In genomic region chr3:141876891-141877561, GRCh38 we compare ENCODE assay signal across 8 cellular contexts.
DNase-seq lines count a peak whose midpoint lies in the region; ATAC-seq and TF ChIP-seq lines count a peak whose summit lies in the region.

No MANE protein-coding gene starts in this region.

- H3K36me3 ChIP-seq in mucosa of rectum (ENCODE audit: control insufficient read depth in 2 of 2, insufficient read depth in 2 of 2, low read length in 2 of 2), result no peaks in the 10 kb centered on the region

- peak; percentile 81 for DNase-seq in NCI-H146 (lab: John Stamatoyannopoulos, UW)
- no peak for DNase-seq in NCI-H146 treated with DMSO at 0.1 percent for 48 hours (lab: John Stamatoyannopoulos, UW; ENCODE audit: unreplicated experiment)
- DNase-seq in NCI-H774 (lab: John Stamatoyannopoulos, UW), result peak; percentile 14
- DNase-seq in activated T-cell treated with anti-CD3 and anti-CD28 coated beads for 24 hours (ENCODE audit: low read depth), result peak; percentile 61
- peak; percentile 59 for DNase-seq in epithelial cell of esophagus (ENCODE audit: low read depth)
- peak; percentile 45 to 50 for DNase-seq in stimulated activated CD8-positive, alpha-beta memory T cell treated with anti-CD3 and anti-CD28 coated beads, Interleukin-4, amount 100 ng/mL, for 4 hours (ENCODE audit: low read depth in 2 of 2, low spot score in 1 of 2)

- H3K27ac ChIP-seq in mucosa of rectum (ENCODE audit: low read depth in 2 of 2, low read length in 2 of 2), result peak overlapping the region; percentile 98 to 99

- ATAC-seq in HG02840 (IDR thresholded peaks at IDR 0.05; ENCODE audit: low FRiP score, unreplicated experiment), result peak; percentile 26

- H3K4me3 ChIP-seq in epithelial cell of esophagus (ENCODE audit: low read length), result peak overlapping the region; percentile 95
- H3K4me3 ChIP-seq in mucosa of rectum (ENCODE audit: low read length in 2 of 2), result peak overlapping the region; percentile 79 to 94

- no peaks in the 10 kb centered on the region for H3K27me3 ChIP-seq in mucosa of rectum (ENCODE audit: control insufficient read depth in 2 of 2, insufficient read depth in 2 of 2, low read length in 2 of 2)

- H3K4me1 ChIP-seq in mucosa of rectum (ENCODE audit: control insufficient read depth in 2 of 2, insufficient read depth in 2 of 2, low read length in 2 of 2), result peaks cover 20 to 25% of the 10 kb centered on the region in 2 donors

- no peak for TF ChIP-seq CTCF in epithelial cell of esophagus (IDR thresholded peaks at IDR 0.05; ENCODE audit: insufficient read depth, low read depth, low read length, missing control alignments)

- H3K9ac ChIP-seq in mucosa of rectum (ENCODE audit: low read depth in 1 of 2, low read length in 2 of 2), result peak overlapping the region; percentile 64 to 98

- H3K9me3 ChIP-seq in mucosa of rectum (ENCODE audit: control insufficient read depth in 2 of 2, low read length in 2 of 2), result no peaks in the 10 kb centered on the region
